11 cellular contexts compared by ENCODE assay signal in genomic region chr12:116164263-116164817, GRCh38.
A peak's percentile ranks its signal among the peaks of the same experiment; 100 is the strongest.
DNase-seq lines count a peak whose midpoint lies in the region; ATAC-seq and TF ChIP-seq lines count a peak whose summit lies in the region.
"Had no signal": no experiment of that assay in that cellular context is flagged by ENCODE, and none has a peak within 500 bp of the region (broad histone marks: within the 10 kb centered on the region; RNA-seq: fewer than 3 reads in every experiment).

No MANE protein-coding gene starts in this region.

- intact Hi-C loops in HCT116 (cut with micrococcal nuclease): no loop called here
- intact Hi-C loops in PC-3 (cut with micrococcal nuclease): no loop called here

- no TSS peak for BruUV-seq in HCT116 (replicated peaks; lab: Mats Ljungman, UMichigan)
- BruUV-seq in PC-3 (replicated peaks; lab: Mats Ljungman, UMichigan): no TSS peak

- H2AFZ ChIP-seq in HCT116 (ENCODE audit: low read depth, low read length, poor library complexity, severe bottlenecking) (no peak overlapping the region), PC-3 (ENCODE audit: low read length) (no peak overlapping the region), neural progenitor cell (replicated peaks) (no peak overlapping the region), GM23338 (no peak overlapping the region)

- no peak overlapping the region for H3K27ac ChIP-seq in HCT116 (ENCODE audit: low read depth, low read length)
- peak overlapping the region; percentile 46 for H3K27ac ChIP-seq in PC-3 (ENCODE audit: low read length)
- peak overlapping the region; percentile 68 for H3K27ac ChIP-seq in neural progenitor cell
- H3K27ac ChIP-seq in GM23338 (ENCODE audit: low read depth): no peak overlapping the region
- H3K27ac ChIP-seq: ascending aorta, thyroid gland had no signal

- no peak for TF ChIP-seq POLR2A in HCT116 (IDR thresholded peaks at IDR 0.05; ENCODE audit: borderline replicate concordance, extremely low read depth, insufficient read depth, insufficient read length)

- no peak for TF ChIP-seq CTCF in HCT116 (IDR thresholded peaks at IDR 0.05 in 2 of 3, conservative IDR thresholded peaks at IDR 0.05 in 1 of 3; ENCODE audit: borderline replicate concordance in 1 of 3, insufficient read depth in 1 of 3, low read depth in 2 of 3, low read length in 2 of 3)
- TF ChIP-seq CTCF in PC-3 (conservative IDR thresholded peaks at IDR 0.05; ENCODE audit: low read depth, low read length): no peak
- no peak for TF ChIP-seq CTCF in neural progenitor cell (IDR thresholded peaks at IDR 0.05)
- TF ChIP-seq CTCF in GM23338 (conservative IDR thresholded peaks at IDR 0.05; ENCODE audit: low read depth in 2 of 2): no peak

- H4K20me1 ChIP-seq in HCT116 (ENCODE audit: insufficient read depth) (peaks cover 81% of the 10 kb centered on the region), PC-3 (ENCODE audit: low read length) (peaks cover 61% of the 10 kb centered on the region), neural progenitor cell (ENCODE audit: low read depth) (peaks cover 82% of the 10 kb centered on the region), GM23338 (replicated peaks; ENCODE audit: insufficient read depth) (0 out of 2 replicates have a peak, but pooled peaks cover 2% of the 10 kb centered on the region)

- H3K9me2 ChIP-seq in HCT116 (ENCODE audit: insufficient read depth) (no peaks in the 10 kb centered on the region), PC-3 (replicated peaks; ENCODE audit: low read length) (no peaks in the 10 kb centered on the region), GM23338 (ENCODE audit: insufficient read depth) (no peaks in the 10 kb centered on the region)

- RAD21 ChIA-PET in HCT116 (lab: Charles Lee; ENCODE audit: low non-redundant PET in 1 of 2, low total read pairs in 2 of 2, uncharacterized antibody in 2 of 2, unreplicated experiment in 2 of 2): no interaction called here

- CTCF ChIA-PET in HCT116 (lab: Charles Lee) (no interaction called here), PC-3 (lab: Charles Lee) (interaction anchor here (0.7 kb wide), 1 partner anchor 23 kb away, joined by 3 read pairs; no protein-coding TSS in a partner anchor)

- no peak overlapping the region for H3K27ac Mint-ChIP-seq in neural progenitor cell
- no peak overlapping the region for H3K27ac Mint-ChIP-seq in GM23338
- H3K27ac Mint-ChIP-seq: T-helper 17 cell had no signal

- H3K27me3 Mint-ChIP-seq in neural progenitor cell (ENCODE audit: insufficient read depth, low read depth) (no peaks in the 10 kb centered on the region), GM23338 (ENCODE audit: insufficient read depth, low read depth, poor library complexity) (no peaks in the 10 kb centered on the region)
- H3K27me3 Mint-ChIP-seq: T-helper 17 cell had no signal

- H3K4me1 ChIP-seq in HCT116 (ENCODE audit: control insufficient read depth in 1 of 2, insufficient read depth in 2 of 2, low read length in 2 of 2) (peaks cover 53 to 79% of the 10 kb centered on the region in 2 experiments), PC-3 (ENCODE audit: insufficient read depth, low read length) (peaks cover 68% of the 10 kb centered on the region), endocrine pancreas (ENCODE audit: control insufficient read depth, insufficient read depth, low read length) (peaks cover 23% of the 10 kb centered on the region), neural progenitor cell (peaks cover 47% of the 10 kb centered on the region), GM23338 (ENCODE audit: insufficient read depth) (peaks cover 31% of the 10 kb centered on the region)

- H3K4me1 Mint-ChIP-seq in neural progenitor cell (peaks cover 30% of the 10 kb centered on the region), GM23338 (peaks cover 25% of the 10 kb centered on the region)

- H3K9me3 ChIP-seq in HCT116 (ENCODE audit: control insufficient read depth in 1 of 2, insufficient read depth in 1 of 2, low read depth in 1 of 2, low read length in 2 of 2) (no peaks in the 10 kb centered on the region), PC-3 (ENCODE audit: low read length) (no peaks in the 10 kb centered on the region), endocrine pancreas (ENCODE audit: control insufficient read depth, low read length) (no peaks in the 10 kb centered on the region), neural progenitor cell (ENCODE audit: low read depth) (no peaks in the 10 kb centered on the region)
- H3K9me3 ChIP-seq: ascending aorta, spleen, thyroid gland had no signal

- peaks cover 100% of the 10 kb centered on the region for H3K79me2 ChIP-seq in HCT116 (ENCODE audit: insufficient read depth, low read length)
- H3K79me2 ChIP-seq in PC-3 (ENCODE audit: low read length): peaks cover 95% of the 10 kb centered on the region
- H3K79me2 ChIP-seq in neural progenitor cell (ENCODE audit: low read depth): peaks cover 100% of the 10 kb centered on the region
- H3K79me2 ChIP-seq in GM23338 (replicated peaks; ENCODE audit: insufficient read depth): peaks cover 99% of the 10 kb centered on the region

- TF ChIP-seq RAD21 in HCT116 (IDR thresholded peaks at IDR 0.05; ENCODE audit: low read depth): no peak

- ATAC-seq in HCT116: no peak
- no peak for ATAC-seq in PC-3
- no peak for ATAC-seq in GM23338
- ATAC-seq in HG02759 (IDR thresholded peaks at IDR 0.05; ENCODE audit: unreplicated experiment): no peak
- ATAC-seq: T-helper 17 cell had no signal

- H3K4me3 ChIP-seq in HCT116 (replicated peaks in 1 of 2; ENCODE audit: low read depth in 1 of 2, low read length in 2 of 2) (no peak overlapping the region), PC-3 (ENCODE audit: low read length) (peak overlapping the region; percentile 4; the same call in 1 of the 2 replicates), endocrine pancreas (ENCODE audit: control insufficient read depth, insufficient read depth, low read length) (peak overlapping the region; percentile 8), neural progenitor cell (no peak overlapping the region), GM23338 (no peak overlapping the region)
- H3K4me3 ChIP-seq: ascending aorta, spleen, thyroid gland had no signal

- H3K9me3 Mint-ChIP-seq in neural progenitor cell (no peaks in the 10 kb centered on the region), GM23338 (no peaks in the 10 kb centered on the region; the same call in 2 of the 3 replicates)

- H3K27me3 ChIP-seq in HCT116 (ENCODE audit: insufficient read depth, low read length): no peaks in the 10 kb centered on the region
- no peaks in the 10 kb centered on the region for H3K27me3 ChIP-seq in PC-3 (ENCODE audit: low read length)
- H3K27me3 ChIP-seq in endocrine pancreas (ENCODE audit: control insufficient read depth, insufficient read depth, low read length): no peaks in the 10 kb centered on the region
- H3K27me3 ChIP-seq in neural progenitor cell: no peaks in the 10 kb centered on the region
- no peaks in the 10 kb centered on the region for H3K27me3 ChIP-seq in GM23338 (ENCODE audit: insufficient read depth)
- H3K27me3 ChIP-seq: ascending aorta, spleen, thyroid gland had no signal

- H3F3A ChIP-seq in PC-3 (ENCODE audit: low read length, unreplicated experiment) (peaks cover 7% of the 10 kb centered on the region), neural progenitor cell (ENCODE audit: low read depth) (peaks cover 22% of the 10 kb centered on the region), GM23338 (replicated peaks; ENCODE audit: low read depth) (no peaks in the 10 kb centered on the region)

- POLR2A ChIA-PET in HCT116 (lab: Charles Lee): interaction anchor here (1.2 kb wide), 1 partner anchor 10 kb away, joined by 3 read pairs; no protein-coding TSS in a partner anchor
- POLR2A ChIA-PET in PC-3 (lab: Charles Lee; ENCODE audit: unreplicated experiment): interaction anchor here (0.7 kb wide), 1 partner anchor 978 kb away, joined by 8 read pairs; no protein-coding TSS in a partner anchor

- no peak overlapping the region for H3K4me3 Mint-ChIP-seq in neural progenitor cell
- H3K4me3 Mint-ChIP-seq in GM23338: no peak overlapping the region
- H3K4me3 Mint-ChIP-seq: T-helper 17 cell had no signal

- no peak overlapping the region for H3K9ac ChIP-seq in HCT116 (ENCODE audit: low read length)
- H3K9ac ChIP-seq in PC-3 (ENCODE audit: low read length): no peak overlapping the region
- H3K9ac ChIP-seq in endocrine pancreas (ENCODE audit: control insufficient read depth, insufficient read depth, low read length): no peak overlapping the region
- no peak overlapping the region for H3K9ac ChIP-seq in neural progenitor cell

- DNase-seq in HCT116 (ENCODE audit: low read depth, low spot score) (no peak), PC-3 (no peak), neural progenitor cell (ENCODE audit: low spot score) (no peak), nucleus accumbens (lab: John Stamatoyannopoulos, UW) (no peak), GM23338 (ENCODE audit: low spot score) (no peak)
- DNase-seq: spleen, T-helper 17 cell, thyroid gland had no signal

- H3K36me3 ChIP-seq in HCT116 (ENCODE audit: control insufficient read depth in 1 of 2, insufficient read depth in 2 of 2, low read length in 2 of 2) (no peaks in the 10 kb centered on the region), PC-3 (ENCODE audit: low read depth, low read length) (no peaks in the 10 kb centered on the region), endocrine pancreas (ENCODE audit: control insufficient read depth, insufficient read depth, low read length) (no peaks in the 10 kb centered on the region), neural progenitor cell (no peaks in the 10 kb centered on the region), GM23338 (ENCODE audit: insufficient read depth) (no peaks in the 10 kb centered on the region)
- H3K36me3 ChIP-seq: ascending aorta, spleen, thyroid gland had no signal

- H3K36me3 Mint-ChIP-seq in neural progenitor cell (no peaks in the 10 kb centered on the region), GM23338 (ENCODE audit: low read depth) (no peaks in the 10 kb centered on the region)

- H3K4me2 ChIP-seq in HCT116 (ENCODE audit: low read length) (peak overlapping the region; percentile 48), PC-3 (ENCODE audit: low read length) (peak overlapping the region; percentile 66), neural progenitor cell (no peak overlapping the region), GM23338 (no peak overlapping the region)

TF ChIP-seq in HCT116, 20 proteins besides CTCF, POLR2A, EP300 and RAD21 (continues in another document):
- TF ChIP-seq CEBPB (IDR thresholded peaks at IDR 0.05; ENCODE audit: low read depth) (no peak), SP1 (IDR thresholded peaks at IDR 0.05; ENCODE audit: low read depth) (no peak), EZH2phosphoT487 (IDR thresholded peaks at IDR 0.05; ENCODE audit: borderline replicate concordance) (no peak), POLR2AphosphoS5 (IDR thresholded peaks at IDR 0.05; ENCODE audit: low read depth, low read length) (no peak)

TF ChIP-seq in GM23338, 12 proteins besides CTCF, POLR2A, EP300 and RAD21:
- TF ChIP-seq POLR2AphosphoS5 (IDR thresholded peaks at IDR 0.05; ENCODE audit: low read depth): no peak
TF ChIP-seq in GM23338: peak in this region for 0.

Comparison
In these comparisons a context has a peak if more than half of its experiments do, and no peak if none do; other contexts are left out.
1. H3K27ac ChIP-seq: peak in PC-3 (single experiment) and neural progenitor cell (single experiment); none in HCT116 (single experiment) and GM23338 (single experiment).
2. H3K4me2 ChIP-seq: peak in HCT116 (single experiment) and PC-3 (single experiment); none in neural progenitor cell (single experiment) and GM23338 (single experiment).
3. H3K4me3 ChIP-seq: peak in PC-3 (single experiment) and endocrine pancreas (single experiment); none in HCT116 (0 of 2), neural progenitor cell (single experiment) and GM23338 (single experiment).